ENCODE assay signal across 1 cellular context in genomic region chr3:51391075-51391565, GRCh38.
TF ChIP-seq lines count a peak whose summit lies in the region.

TSS of gene RBM15B (plus strand) at chr3:51391285. CDS start at chr3:51391400, 115 bp downstream.

TF ChIP-seq in HepG2, 621 proteins besides CTCF, POLR2A, EP300 and RAD21 (continued from another document and continues in another):
- no peak for TF ChIP-seq HMGXB3 (CRISPR knock-in tag; IDR thresholded peaks at IDR 0.05; ENCODE audit: borderline replicate concordance)
- TF ChIP-seq, protein P1, sequence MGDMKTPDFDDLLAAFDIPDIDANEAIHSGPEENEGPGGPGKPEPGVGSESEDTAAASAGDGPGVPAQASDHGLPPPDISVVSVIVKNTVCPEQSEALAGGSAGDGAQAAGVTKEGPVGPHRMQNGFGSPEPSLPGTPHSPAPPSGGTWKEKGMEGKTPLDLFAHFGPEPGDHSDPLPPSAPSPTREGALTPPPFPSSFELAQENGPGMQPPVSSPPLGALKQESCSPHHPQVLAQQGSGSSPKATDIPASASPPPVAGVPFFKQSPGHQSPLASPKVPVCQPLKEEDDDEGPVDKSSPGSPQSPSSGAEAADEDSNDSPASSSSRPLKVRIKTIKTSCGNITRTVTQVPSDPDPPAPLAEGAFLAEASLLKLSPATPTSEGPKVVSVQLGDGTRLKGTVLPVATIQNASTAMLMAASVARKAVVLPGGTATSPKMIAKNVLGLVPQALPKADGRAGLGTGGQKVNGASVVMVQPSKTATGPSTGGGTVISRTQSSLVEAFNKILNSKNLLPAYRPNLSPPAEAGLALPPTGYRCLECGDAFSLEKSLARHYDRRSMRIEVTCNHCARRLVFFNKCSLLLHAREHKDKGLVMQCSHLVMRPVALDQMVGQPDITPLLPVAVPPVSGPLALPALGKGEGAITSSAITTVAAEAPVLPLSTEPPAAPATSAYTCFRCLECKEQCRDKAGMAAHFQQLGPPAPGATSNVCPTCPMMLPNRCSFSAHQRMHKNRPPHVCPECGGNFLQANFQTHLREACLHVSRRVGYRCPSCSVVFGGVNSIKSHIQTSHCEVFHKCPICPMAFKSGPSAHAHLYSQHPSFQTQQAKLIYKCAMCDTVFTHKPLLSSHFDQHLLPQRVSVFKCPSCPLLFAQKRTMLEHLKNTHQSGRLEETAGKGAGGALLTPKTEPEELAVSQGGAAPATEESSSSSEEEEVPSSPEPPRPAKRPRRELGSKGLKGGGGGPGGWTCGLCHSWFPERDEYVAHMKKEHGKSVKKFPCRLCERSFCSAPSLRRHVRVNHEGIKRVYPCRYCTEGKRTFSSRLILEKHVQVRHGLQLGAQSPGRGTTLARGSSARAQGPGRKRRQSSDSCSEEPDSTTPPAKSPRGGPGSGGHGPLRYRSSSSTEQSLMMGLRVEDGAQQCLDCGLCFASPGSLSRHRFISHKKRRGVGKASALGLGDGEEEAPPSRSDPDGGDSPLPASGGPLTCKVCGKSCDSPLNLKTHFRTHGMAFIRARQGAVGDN (CRISPR knock-in tag; IDR thresholded peaks at IDR 0.05), result peak; percentile 78
- TF ChIP-seq, protein P2, sequence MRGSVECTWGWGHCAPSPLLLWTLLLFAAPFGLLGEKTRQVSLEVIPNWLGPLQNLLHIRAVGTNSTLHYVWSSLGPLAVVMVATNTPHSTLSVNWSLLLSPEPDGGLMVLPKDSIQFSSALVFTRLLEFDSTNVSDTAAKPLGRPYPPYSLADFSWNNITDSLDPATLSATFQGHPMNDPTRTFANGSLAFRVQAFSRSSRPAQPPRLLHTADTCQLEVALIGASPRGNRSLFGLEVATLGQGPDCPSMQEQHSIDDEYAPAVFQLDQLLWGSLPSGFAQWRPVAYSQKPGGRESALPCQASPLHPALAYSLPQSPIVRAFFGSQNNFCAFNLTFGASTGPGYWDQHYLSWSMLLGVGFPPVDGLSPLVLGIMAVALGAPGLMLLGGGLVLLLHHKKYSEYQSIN (CRISPR knock-in tag; IDR thresholded peaks at IDR 0.05; ENCODE audit: borderline replicate concordance), result no peak
- 0 out of 2 replicates have a peak, but pooled peaks have one; percentile 63 for TF ChIP-seq RXRA (CRISPR knock-in tag; IDR thresholded peaks at IDR 0.05)
- TF ChIP-seq SAFB2 (CRISPR knock-in tag; IDR thresholded peaks at IDR 0.05; ENCODE audit: borderline replicate concordance, low read depth), result peak; percentile 98
- TF ChIP-seq MEF2D (CRISPR knock-in tag; IDR thresholded peaks at IDR 0.05), result no peak
- TF ChIP-seq HES4 (CRISPR knock-in tag; IDR thresholded peaks at IDR 0.05; ENCODE audit: borderline replicate concordance), result 0 out of 2 replicates have a peak, but pooled peaks have one; percentile 46
- peak; percentile 65 for TF ChIP-seq NR0B2 (CRISPR knock-in tag; IDR thresholded peaks at IDR 0.05)
- TF ChIP-seq TARDBP (CRISPR knock-in tag; IDR thresholded peaks at IDR 0.05), result peak; percentile 85
- TF ChIP-seq, protein P3, sequence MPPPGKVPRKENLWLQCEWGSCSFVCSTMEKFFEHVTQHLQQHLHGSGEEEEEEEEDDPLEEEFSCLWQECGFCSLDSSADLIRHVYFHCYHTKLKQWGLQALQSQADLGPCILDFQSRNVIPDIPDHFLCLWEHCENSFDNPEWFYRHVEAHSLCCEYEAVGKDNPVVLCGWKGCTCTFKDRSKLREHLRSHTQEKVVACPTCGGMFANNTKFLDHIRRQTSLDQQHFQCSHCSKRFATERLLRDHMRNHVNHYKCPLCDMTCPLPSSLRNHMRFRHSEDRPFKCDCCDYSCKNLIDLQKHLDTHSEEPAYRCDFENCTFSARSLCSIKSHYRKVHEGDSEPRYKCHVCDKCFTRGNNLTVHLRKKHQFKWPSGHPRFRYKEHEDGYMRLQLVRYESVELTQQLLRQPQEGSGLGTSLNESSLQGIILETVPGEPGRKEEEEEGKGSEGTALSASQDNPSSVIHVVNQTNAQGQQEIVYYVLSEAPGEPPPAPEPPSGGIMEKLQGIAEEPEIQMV (CRISPR knock-in tag; IDR thresholded peaks at IDR 0.05; ENCODE audit: low read depth), result peak; percentile 74; the same call in 1 of the 2 replicates
- no peak for TF ChIP-seq NCOR1 (IDR thresholded peaks at IDR 0.05; ENCODE audit: borderline replicate concordance, low read length)
- TF ChIP-seq PLRG1 (conservative IDR thresholded peaks at IDR 0.05), result no peak
- 0 out of 4 replicates have a peak, but pooled peaks of 1 of the 2 experiments have one; percentile 16 for TF ChIP-seq ATF4 (CRISPR knock-in tag; IDR thresholded peaks at IDR 0.05)
- TF ChIP-seq ZNF205 (CRISPR knock-in tag; IDR thresholded peaks at IDR 0.05), result peak; percentile 75; the same call in 1 of the 2 replicates
- TF ChIP-seq PHF5A (CRISPR knock-in tag; IDR thresholded peaks at IDR 0.05; ENCODE audit: low read depth, unreplicated experiment), result peak; percentile 87
- TF ChIP-seq EEA1 (CRISPR knock-in tag; IDR thresholded peaks at IDR 0.05; ENCODE audit: borderline replicate concordance), result peak; percentile 66; the same call in 1 of the 2 replicates
- TF ChIP-seq PHF21A (CRISPR knock-in tag; IDR thresholded peaks at IDR 0.05), result no peak
- TF ChIP-seq ZFP36L2 (CRISPR knock-in tag; IDR thresholded peaks at IDR 0.05), result no peak
- TF ChIP-seq RAD51 (IDR thresholded peaks at IDR 0.05; ENCODE audit: borderline replicate concordance), result peak; percentile 68
- TF ChIP-seq TAF1 (CRISPR knock-in tag; IDR thresholded peaks at IDR 0.05), result peak; percentile 52; the same call in 1 of the 2 replicates
- TF ChIP-seq, protein P4, sequence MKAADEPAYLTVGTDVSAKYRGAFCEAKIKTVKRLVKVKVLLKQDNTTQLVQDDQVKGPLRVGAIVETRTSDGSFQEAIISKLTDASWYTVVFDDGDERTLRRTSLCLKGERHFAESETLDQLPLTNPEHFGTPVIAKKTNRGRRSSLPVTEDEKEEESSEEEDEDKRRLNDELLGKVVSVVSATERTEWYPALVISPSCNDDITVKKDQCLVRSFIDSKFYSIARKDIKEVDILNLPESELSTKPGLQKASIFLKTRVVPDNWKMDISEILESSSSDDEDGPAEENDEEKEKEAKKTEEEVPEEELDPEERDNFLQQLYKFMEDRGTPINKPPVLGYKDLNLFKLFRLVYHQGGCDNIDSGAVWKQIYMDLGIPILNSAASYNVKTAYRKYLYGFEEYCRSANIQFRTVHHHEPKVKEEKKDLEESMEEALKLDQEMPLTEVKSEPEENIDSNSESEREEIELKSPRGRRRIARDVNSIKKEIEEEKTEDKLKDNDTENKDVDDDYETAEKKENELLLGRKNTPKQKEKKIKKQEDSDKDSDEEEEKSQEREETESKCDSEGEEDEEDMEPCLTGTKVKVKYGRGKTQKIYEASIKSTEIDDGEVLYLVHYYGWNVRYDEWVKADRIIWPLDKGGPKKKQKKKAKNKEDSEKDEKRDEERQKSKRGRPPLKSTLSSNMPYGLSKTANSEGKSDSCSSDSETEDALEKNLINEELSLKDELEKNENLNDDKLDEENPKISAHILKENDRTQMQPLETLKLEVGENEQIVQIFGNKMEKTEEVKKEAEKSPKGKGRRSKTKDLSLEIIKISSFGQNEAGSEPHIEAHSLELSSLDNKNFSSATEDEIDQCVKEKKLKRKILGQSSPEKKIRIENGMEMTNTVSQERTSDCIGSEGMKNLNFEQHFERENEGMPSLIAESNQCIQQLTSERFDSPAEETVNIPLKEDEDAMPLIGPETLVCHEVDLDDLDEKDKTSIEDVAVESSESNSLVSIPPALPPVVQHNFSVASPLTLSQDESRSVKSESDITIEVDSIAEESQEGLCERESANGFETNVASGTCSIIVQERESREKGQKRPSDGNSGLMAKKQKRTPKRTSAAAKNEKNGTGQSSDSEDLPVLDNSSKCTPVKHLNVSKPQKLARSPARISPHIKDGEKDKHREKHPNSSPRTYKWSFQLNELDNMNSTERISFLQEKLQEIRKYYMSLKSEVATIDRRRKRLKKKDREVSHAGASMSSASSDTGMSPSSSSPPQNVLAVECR (CRISPR knock-in tag; IDR thresholded peaks at IDR 0.05; ENCODE audit: borderline replicate concordance), result peak; percentile 95
- TF ChIP-seq, protein P5, sequence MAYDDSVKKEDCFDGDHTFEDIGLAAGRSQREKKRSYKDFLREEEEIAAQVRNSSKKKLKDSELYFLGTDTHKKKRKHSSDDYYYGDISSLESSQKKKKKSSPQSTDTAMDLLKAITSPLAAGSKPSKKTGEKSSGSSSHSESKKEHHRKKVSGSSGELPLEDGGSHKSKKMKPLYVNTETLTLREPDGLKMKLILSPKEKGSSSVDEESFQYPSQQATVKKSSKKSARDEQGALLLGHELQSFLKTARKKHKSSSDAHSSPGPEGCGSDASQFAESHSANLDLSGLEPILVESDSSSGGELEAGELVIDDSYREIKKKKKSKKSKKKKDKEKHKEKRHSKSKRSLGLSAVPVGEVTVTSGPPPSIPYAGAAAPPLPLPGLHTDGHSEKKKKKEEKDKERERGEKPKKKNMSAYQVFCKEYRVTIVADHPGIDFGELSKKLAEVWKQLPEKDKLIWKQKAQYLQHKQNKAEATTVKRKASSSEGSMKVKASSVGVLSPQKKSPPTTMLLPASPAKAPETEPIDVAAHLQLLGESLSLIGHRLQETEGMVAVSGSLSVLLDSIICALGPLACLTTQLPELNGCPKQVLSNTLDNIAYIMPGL (CRISPR knock-in tag; IDR thresholded peaks at IDR 0.05; ENCODE audit: borderline replicate concordance in 1 of 2, low read depth in 1 of 2), result peak; percentile 92 to 94
- TF ChIP-seq ELF3 (CRISPR knock-in tag; IDR thresholded peaks at IDR 0.05), result peak; percentile 49
- no peak for TF ChIP-seq FOXA1 (IDR thresholded peaks at IDR 0.05)
- TF ChIP-seq FOXA1 (CRISPR knock-in tag; IDR thresholded peaks at IDR 0.05), result no peak
- TF ChIP-seq HCFC1 (IDR thresholded peaks at IDR 0.05; ENCODE audit: low read depth, low read length), result peak; percentile 72
- peak; percentile 47 for TF ChIP-seq ZNF883 (CRISPR knock-in tag; IDR thresholded peaks at IDR 0.05; ENCODE audit: not compliant biosample characterization)
- no peak for TF ChIP-seq ATF7 (IDR thresholded peaks at IDR 0.05)
- 0 out of 2 replicates have a peak, but pooled peaks have one; percentile 61 for TF ChIP-seq ATF7 (CRISPR knock-in tag; IDR thresholded peaks at IDR 0.05)
- peak; percentile 62; the same call in 1 of the 2 replicates for TF ChIP-seq FOXA3 (CRISPR knock-in tag; IDR thresholded peaks at IDR 0.05)
- peak; percentile 40; the same call in 1 of the 2 replicates for TF ChIP-seq PPARG (CRISPR knock-in tag; conservative IDR thresholded peaks at IDR 0.05)
- TF ChIP-seq, protein P6, sequence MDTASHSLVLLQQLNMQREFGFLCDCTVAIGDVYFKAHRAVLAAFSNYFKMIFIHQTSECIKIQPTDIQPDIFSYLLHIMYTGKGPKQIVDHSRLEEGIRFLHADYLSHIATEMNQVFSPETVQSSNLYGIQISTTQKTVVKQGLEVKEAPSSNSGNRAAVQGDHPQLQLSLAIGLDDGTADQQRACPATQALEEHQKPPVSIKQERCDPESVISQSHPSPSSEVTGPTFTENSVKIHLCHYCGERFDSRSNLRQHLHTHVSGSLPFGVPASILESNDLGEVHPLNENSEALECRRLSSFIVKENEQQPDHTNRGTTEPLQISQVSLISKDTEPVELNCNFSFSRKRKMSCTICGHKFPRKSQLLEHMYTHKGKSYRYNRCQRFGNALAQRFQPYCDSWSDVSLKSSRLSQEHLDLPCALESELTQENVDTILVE (CRISPR knock-in tag; IDR thresholded peaks at IDR 0.05), result peak; percentile 86
- TF ChIP-seq, protein P7, sequence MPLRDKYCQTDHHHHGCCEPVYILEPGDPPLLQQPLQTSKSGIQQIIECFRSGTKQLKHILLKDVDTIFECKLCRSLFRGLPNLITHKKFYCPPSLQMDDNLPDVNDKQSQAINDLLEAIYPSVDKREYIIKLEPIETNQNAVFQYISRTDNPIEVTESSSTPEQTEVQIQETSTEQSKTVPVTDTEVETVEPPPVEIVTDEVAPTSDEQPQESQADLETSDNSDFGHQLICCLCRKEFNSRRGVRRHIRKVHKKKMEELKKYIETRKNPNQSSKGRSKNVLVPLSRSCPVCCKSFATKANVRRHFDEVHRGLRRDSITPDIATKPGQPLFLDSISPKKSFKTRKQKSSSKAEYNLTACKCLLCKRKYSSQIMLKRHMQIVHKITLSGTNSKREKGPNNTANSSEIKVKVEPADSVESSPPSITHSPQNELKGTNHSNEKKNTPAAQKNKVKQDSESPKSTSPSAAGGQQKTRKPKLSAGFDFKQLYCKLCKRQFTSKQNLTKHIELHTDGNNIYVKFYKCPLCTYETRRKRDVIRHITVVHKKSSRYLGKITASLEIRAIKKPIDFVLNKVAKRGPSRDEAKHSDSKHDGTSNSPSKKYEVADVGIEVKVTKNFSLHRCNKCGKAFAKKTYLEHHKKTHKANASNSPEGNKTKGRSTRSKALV (CRISPR knock-in tag; IDR thresholded peaks at IDR 0.05), result no peak
- 0 out of 2 replicates have a peak, but pooled peaks have one; percentile 5 for TF ChIP-seq MTF2 (CRISPR knock-in tag; IDR thresholded peaks at IDR 0.05; ENCODE audit: borderline replicate concordance)
